Comparison of ENCODE assay signal across 1 cellular context in genomic region chr5:181215997-181216982, GRCh38.
TF ChIP-seq lines count a peak whose summit lies in the region.

No MANE protein-coding gene starts in this region.

TF ChIP-seq in HEK293, 187 proteins besides CTCF, POLR2A, EP300 and RAD21 (continued from another document and continues in another):
- TF ChIP-seq ZNF639 (tag by site-specific recombination; IDR thresholded peaks at IDR 0.05) (peak; percentile 77), KLF1 (tag by site-specific recombination; IDR thresholded peaks at IDR 0.05) (peak; percentile 80), ZBTB17 (tag by site-specific recombination; IDR thresholded peaks at IDR 0.05) (peak; percentile 88), OVOL3 (tag by site-specific recombination; IDR thresholded peaks at IDR 0.05) (no peak), BCL11B (tag by site-specific recombination; IDR thresholded peaks at IDR 0.05; ENCODE audit: low read depth) (peak; percentile 72; the same call in 1 of the 2 replicates), PRDM4 (tag by site-specific recombination; IDR thresholded peaks at IDR 0.05) (peak; percentile 76), ZNF837 (tag by site-specific recombination; IDR thresholded peaks at IDR 0.05) (no peak), HIC1 (tag by site-specific recombination; IDR thresholded peaks at IDR 0.05) (peak; percentile 95), SCRT2 (tag by site-specific recombination; IDR thresholded peaks at IDR 0.05) (0 out of 2 replicates have a peak, but pooled peaks have one; percentile 41), ZNF629 (tag by site-specific recombination; IDR thresholded peaks at IDR 0.05) (peak; percentile 79), HOXA7 (CRISPR knock-in tag; IDR thresholded peaks at IDR 0.05; ENCODE audit: borderline replicate concordance) (no peak), ZBTB8A (tag by site-specific recombination; IDR thresholded peaks at IDR 0.05) (peak; percentile 91), BCL11A (tag by site-specific recombination; IDR thresholded peaks at IDR 0.05; ENCODE audit: low read depth) (peak; percentile 49; the same call in 1 of the 2 replicates), ZNF501 (tag by site-specific recombination; IDR thresholded peaks at IDR 0.05) (0 out of 2 replicates have a peak, but pooled peaks have one; percentile 54), ZNF335 (tag by site-specific recombination; conservative IDR thresholded peaks at IDR 0.05) (peak; percentile 51), ZNF302 (tag by site-specific recombination; IDR thresholded peaks at IDR 0.05; ENCODE audit: low read depth) (no peak), SETDB1 (IDR thresholded peaks at IDR 0.05; ENCODE audit: insufficient read length, low read length) (peak; percentile 73), ZNF19 (tag by site-specific recombination; IDR thresholded peaks at IDR 0.05; ENCODE audit: low read depth) (no peak), ZNF169 (tag by site-specific recombination; IDR thresholded peaks at IDR 0.05) (no peak), ZNF426 (tag by site-specific recombination; IDR thresholded peaks at IDR 0.05) (no peak), KLF7 (tag by site-specific recombination; IDR thresholded peaks at IDR 0.05; ENCODE audit: borderline replicate concordance) (peak; percentile 84; the same call in 1 of the 2 replicates), KLF10 (tag by site-specific recombination; IDR thresholded peaks at IDR 0.05) (no peak), ZNF529 (tag by site-specific recombination; IDR thresholded peaks at IDR 0.05; ENCODE audit: insufficient replicate concordance) (no peak), MZF1 (tag by site-specific recombination; IDR thresholded peaks at IDR 0.05; ENCODE audit: borderline replicate concordance) (peak; percentile 24; the same call in 1 of the 2 replicates), ZNF202 (tag by site-specific recombination; IDR thresholded peaks at IDR 0.05; ENCODE audit: borderline replicate concordance) (0 out of 2 replicates have a peak, but pooled peaks have one; percentile 52), ZBTB26 (tag by site-specific recombination; optimal IDR thresholded peaks at IDR 0.05) (peak; percentile 31), ZNF24 (tag by site-specific recombination; IDR thresholded peaks at IDR 0.05) (no peak), ZNF366 (tag by site-specific recombination; conservative IDR thresholded peaks at IDR 0.05) (peak; percentile 50; the same call in 1 of the 2 replicates), SCRT1 (tag by site-specific recombination; IDR thresholded peaks at IDR 0.05; ENCODE audit: borderline replicate concordance) (peak; percentile 53; the same call in 1 of the 2 replicates), ZNF140 (tag by site-specific recombination; IDR thresholded peaks at IDR 0.05) (no peak), ZBTB48 (tag by site-specific recombination; IDR thresholded peaks at IDR 0.05) (no peak), SP7 (tag by site-specific recombination; IDR thresholded peaks at IDR 0.05) (peak; percentile 84), ZBTB1 (tag by site-specific recombination; IDR thresholded peaks at IDR 0.05) (0 out of 2 replicates have a peak, but pooled peaks have one; percentile 10), OSR2 (tag by site-specific recombination; IDR thresholded peaks at IDR 0.05) (0 out of 2 replicates have a peak, but pooled peaks have one; percentile 11), ZNF174 (tag by site-specific recombination; IDR thresholded peaks at IDR 0.05) (no peak), ZXDB (tag by site-specific recombination; IDR thresholded peaks at IDR 0.05) (peak; percentile 45; the same call in 1 of the 2 replicates), ZNF266 (tag by site-specific recombination; IDR thresholded peaks at IDR 0.05; ENCODE audit: low read depth) (peak; percentile 25; the same call in 1 of the 2 replicates), ZNF664 (tag by site-specific recombination; IDR thresholded peaks at IDR 0.05) (no peak), ZNF184 (tag by site-specific recombination; IDR thresholded peaks at IDR 0.05) (0 out of 2 replicates have a peak, but pooled peaks have one; percentile 34), ZNF221 (tag by site-specific recombination; IDR thresholded peaks at IDR 0.05; ENCODE audit: borderline replicate concordance) (no peak), ZFHX2 (tag by site-specific recombination; conservative IDR thresholded peaks at IDR 0.05) (peak; percentile 83), ZNF658 (tag by site-specific recombination; IDR thresholded peaks at IDR 0.05) (no peak), ZNF548 (tag by site-specific recombination; IDR thresholded peaks at IDR 0.05) (no peak), ZNF624 (tag by site-specific recombination; IDR thresholded peaks at IDR 0.05) (no peak), ZNF391 (tag by site-specific recombination; IDR thresholded peaks at IDR 0.05; ENCODE audit: borderline replicate concordance, low read depth) (peak; percentile 29; the same call in 1 of the 2 replicates), MEIS1 (CRISPR knock-in tag; IDR thresholded peaks at IDR 0.05; ENCODE audit: borderline replicate concordance) (no peak), ZNF10 (tag by site-specific recombination; IDR thresholded peaks at IDR 0.05) (no peak), ZSCAN5A (tag by site-specific recombination; IDR thresholded peaks at IDR 0.05) (peak; percentile 96), YY1 (tag by site-specific recombination; IDR thresholded peaks at IDR 0.05) (peak; percentile 71; the same call in 1 of the 2 replicates), ZNF280C (tag by site-specific recombination; IDR thresholded peaks at IDR 0.05) (no peak), ZIC2 (tag by site-specific recombination; IDR thresholded peaks at IDR 0.05) (no peak), PATZ1 (tag by site-specific recombination; IDR thresholded peaks at IDR 0.05) (peak; percentile 65), ZFP69B (tag by site-specific recombination; IDR thresholded peaks at IDR 0.05) (0 out of 2 replicates have a peak, but pooled peaks have one; percentile 43), IKZF3 (tag by site-specific recombination; IDR thresholded peaks at IDR 0.05) (peak; percentile 53; the same call in 1 of the 2 replicates), GLIS2 (tag by site-specific recombination; IDR thresholded peaks at IDR 0.05) (peak; percentile 64), ZNF776 (tag by site-specific recombination; IDR thresholded peaks at IDR 0.05; ENCODE audit: borderline replicate concordance) (no peak), ZNF654 (tag by site-specific recombination; IDR thresholded peaks at IDR 0.05; ENCODE audit: low read depth) (no peak), EGR2 (tag by site-specific recombination; IDR thresholded peaks at IDR 0.05; ENCODE audit: low read depth) (peak; percentile 73), SALL2 (tag by site-specific recombination; IDR thresholded peaks at IDR 0.05; ENCODE audit: borderline replicate concordance) (no peak), ZNF560 (tag by site-specific recombination; IDR thresholded peaks at IDR 0.05; ENCODE audit: borderline replicate concordance) (no peak), ZBTB21 (tag by site-specific recombination; IDR thresholded peaks at IDR 0.05) (peak; percentile 38; the same call in 1 of the 2 replicates), ZNF488 (tag by site-specific recombination; IDR thresholded peaks at IDR 0.05) (no peak)
